Comparison of ENCODE assay signal across 13 cellular contexts in the genomic region with DNA sequence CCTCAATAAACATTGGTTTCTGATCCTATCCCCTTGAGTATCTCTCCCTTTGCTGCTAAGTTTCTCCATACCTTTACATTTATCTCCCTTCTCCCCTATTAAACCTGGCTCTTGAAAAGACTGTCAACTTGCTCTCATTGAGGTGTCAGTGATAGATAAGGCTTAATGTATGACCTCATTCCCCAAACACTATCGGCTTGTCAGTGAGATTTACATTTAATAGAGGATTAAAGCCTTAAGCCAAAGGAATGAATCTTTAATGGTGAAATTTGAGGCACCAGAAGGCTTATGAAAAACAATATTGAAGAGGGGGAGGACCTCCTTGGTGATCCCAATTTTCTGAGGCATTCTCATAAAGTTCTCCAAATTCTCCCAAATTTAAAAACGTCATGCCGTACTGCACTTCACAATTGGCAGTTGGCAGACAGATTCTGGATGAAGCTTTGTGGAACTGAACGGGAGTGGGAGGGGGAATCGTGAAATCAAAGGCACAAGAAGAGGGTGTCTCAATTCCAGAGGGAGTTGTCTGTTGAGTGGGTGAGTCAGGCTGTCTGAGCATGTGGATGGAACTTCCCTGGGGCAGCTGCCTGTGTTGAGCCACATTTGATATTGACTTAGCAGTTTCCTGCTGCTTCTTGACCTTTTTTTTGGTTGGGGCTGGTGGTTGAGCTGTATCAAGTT.
DNase-seq lines count a peak whose midpoint lies in the region; ATAC-seq and FAIRE-seq lines count a peak whose summit lies in the region.
"Had no signal": no experiment of that assay in that cellular context is flagged by ENCODE, and none has a peak within 500 bp of the region (broad histone marks: within the 10 kb centered on the region; RNA-seq: fewer than 3 reads in every experiment).

No MANE protein-coding gene starts in this region.

- no peak for ATAC-seq in GM18867 (IDR thresholded peaks at IDR 0.05; ENCODE audit: unreplicated experiment)
- ATAC-seq: activated naive CD8-positive, alpha-beta T cell treated with anti-CD3 and anti-CD28 coated beads, Interleukin-2, amount 50 U/mL, for 24 hours; activated T-cell treated with anti-CD3 and anti-CD28 coated beads, Interleukin-2, amount 50 U/mL, for 4 hours had no signal

- DNase-seq in NCI-H82 (lab: John Stamatoyannopoulos, UW), result peak; percentile 32
- DNase-seq in NCI-H82 treated with DMSO at 0.1 percent for 48 hours (lab: John Stamatoyannopoulos, UW; ENCODE audit: unreplicated experiment), result no peak
- DNase-seq in NCI-H510A (lab: John Stamatoyannopoulos, UW), result peak; percentile 93
- DNase-seq in epithelial cell of prostate (ENCODE audit: low read depth, low spot score), result peak; percentile 16
- DNase-seq in urothelium cell line (ENCODE audit: low spot score), result peak; percentile 41
- no peak for DNase-seq in activated naive CD4-positive, alpha-beta T cell (lab: John Stamatoyannopoulos, UW)
- no peak for DNase-seq in CD1c-positive myeloid dendritic cell (ENCODE audit: extremely low spot score)
- DNase-seq: activated naive CD8-positive, alpha-beta T cell treated with anti-CD3 and anti-CD28 coated beads, Interleukin-2, amount 50 U/mL, for 24 hours; activated T-cell treated with anti-CD3 and anti-CD28 coated beads, Interleukin-2, amount 50 U/mL, for 4 hours; foreskin melanocyte; nephron progenitor cell; retina had no signal

- no peak for FAIRE-seq in urothelium cell line (lab: Jason Lieb, UNC)

- H3K27ac ChIP-seq in epithelial cell of prostate, result no peak overlapping the region

Comparison
In these comparisons a context has a peak if more than half of its experiments do, and no peak if none do; other contexts are left out.
1. DNase-seq: peak in NCI-H82 (single experiment), NCI-H510A (single experiment), epithelial cell of prostate (single experiment) and urothelium cell line (single experiment); none in NCI-H82 treated with DMSO at 0.1 percent for 48 hours (single experiment), activated naive CD4-positive, alpha-beta T cell (0 of 4) and CD1c-positive myeloid dendritic cell (single experiment).